ENCODE assay signal across 21 cellular contexts in the genomic region with DNA sequence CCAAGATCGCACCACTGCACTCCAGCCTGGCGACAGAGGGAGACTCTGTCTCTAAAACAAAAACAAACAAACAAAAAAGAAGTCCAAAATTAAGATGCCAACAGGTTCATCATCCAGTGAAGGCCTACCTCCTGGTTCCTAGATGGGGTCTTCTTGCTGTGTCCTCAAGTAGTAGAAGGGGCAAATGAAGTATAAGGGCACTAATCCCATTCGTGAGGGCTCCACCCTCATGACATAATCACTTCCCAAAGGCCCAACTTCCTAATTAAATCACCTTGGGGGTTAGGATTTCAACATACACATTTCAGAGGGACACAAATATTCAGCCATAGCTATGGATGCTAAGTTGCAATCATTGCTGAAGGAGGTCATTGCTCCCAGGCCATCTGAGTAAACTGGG. TPM values are rescaled to one million over a fixed set of nuclear protein-coding genes. Genes with fewer than 3 reads are reported as not detected.
DNase-seq lines count a peak whose midpoint lies in the region; ATAC-seq, FAIRE-seq and TF ChIP-seq lines count a peak whose summit lies in the region.
"Had no signal": no experiment of that assay in that cellular context is flagged by ENCODE, and none has a peak within 500 bp of the region (broad histone marks: within the 10 kb centered on the region; RNA-seq: fewer than 3 reads in every experiment).

No MANE protein-coding gene starts in this region.

- H3K4me3 ChIP-seq in K562 (no peak overlapping the region), endodermal cell (ENCODE audit: low read length) (no peak overlapping the region), SJCRH30 (no peak overlapping the region)
- H3K4me3 ChIP-seq: A549; BLaER1 treated with 17β-estradiol and CSF1 and Interleukin-3, amounts not matched to agents 10 nM and 100 nM had no signal

- H3K27me3 Mint-ChIP-seq in T-helper 17 cell, result no peaks in the 10 kb centered on the region
- H3K27me3 Mint-ChIP-seq in endodermal cell (ENCODE audit: insufficient read depth), result no peaks in the 10 kb centered on the region
- H3K27me3 Mint-ChIP-seq: B cell; CD4-positive, alpha-beta T cell had no signal

- POLR2A ChIA-PET in K562 (lab: Yijun Ruan, JAX), result no interaction called here

- no peaks in the 10 kb centered on the region; the same call in 1 of the 2 replicates for H4K20me1 ChIP-seq in K562 (replicated peaks; ENCODE audit: control insufficient read depth, insufficient read depth, low read length)
- H4K20me1 ChIP-seq: BLaER1 treated with 17β-estradiol and CSF1 and Interleukin-3, amounts not matched to agents 10 nM and 100 nM had no signal

- no peak for TF ChIP-seq CTCF in K562 (IDR thresholded peaks at IDR 0.05 in 2 of 3, conservative IDR thresholded peaks at IDR 0.05 in 1 of 3; ENCODE audit: insufficient read depth in 2 of 3, low read depth in 1 of 3, low read length in 3 of 3)
- no peak for TF ChIP-seq CTCF in endodermal cell (conservative IDR thresholded peaks at IDR 0.05)

- H3K36me3 ChIP-seq in K562 (ENCODE audit: control insufficient read depth, insufficient read depth, low read length) (peaks cover 57% of the 10 kb centered on the region; the same call in 2 of the 3 replicates), endodermal cell (ENCODE audit: control insufficient read depth, insufficient read depth, low read length) (no peaks in the 10 kb centered on the region), SJCRH30 (no peaks in the 10 kb centered on the region)
- H3K36me3 ChIP-seq: BLaER1 treated with 17β-estradiol and CSF1 and Interleukin-3, amounts not matched to agents 10 nM and 100 nM had no signal

- DNase-seq in T-helper 17 cell, result no peak
- DNase-seq in K562 (ENCODE audit: extremely low read depth in 1 of 4, low spot score in 3 of 4), result no peak
- peak; percentile 5 for DNase-seq in endodermal cell
- DNase-seq in SJCRH30, result no peak
- DNase-seq in HUDEP-2 (lab: John Stamatoyannopoulos, UW; ENCODE audit: unreplicated experiment in 76 of 76), result no peak
- DNase-seq: 8988T; AML-193; Caco-2; Calu3; CD4-positive, alpha-beta T cell; CD8-positive, alpha-beta T cell; DMS79 treated with DMSO at 0.1 percent for 48 hours; GF-D8 had no signal

- BruUV-seq in K562 (replicated peaks; lab: Mats Ljungman, UMichigan), result no TSS peak

- H3K9ac ChIP-seq in K562 (ENCODE audit: insufficient read depth in 1 of 2, low read depth in 2 of 2, low read length in 2 of 2) (no peak overlapping the region), endodermal cell (ENCODE audit: extremely low read depth, low read length, poor library complexity, severe bottlenecking) (no peak overlapping the region)
- H3K9ac ChIP-seq: BLaER1 treated with 17β-estradiol and CSF1 and Interleukin-3, amounts not matched to agents 10 nM and 100 nM had no signal

- H3K4me1 ChIP-seq in K562 (replicated peaks in 1 of 2; ENCODE audit: control insufficient read depth in 2 of 2, insufficient read depth in 2 of 2, low read length in 2 of 2) (no peaks in the 10 kb centered on the region; a peak in 1 of 5 replicates), endodermal cell (ENCODE audit: control insufficient read depth, insufficient read depth, low read length) (no peaks in the 10 kb centered on the region), SJCRH30 (no peaks in the 10 kb centered on the region)
- H3K4me1 ChIP-seq: A549; BLaER1 treated with 17β-estradiol and CSF1 and Interleukin-3, amounts not matched to agents 10 nM and 100 nM; Caco-2 had no signal

- CTCF ChIA-PET in K562 (lab: Yijun Ruan, JAX; ENCODE audit: low intra/inter-chr PET ratio), result no interaction called here

- intact Hi-C loops in K562 (cut with micrococcal nuclease), result no loop called here

- FAIRE-seq in K562 (lab: Jason Lieb, UNC), result no peak
- FAIRE-seq: A549, D721Med, G401.6, GM12891, GM19239 had no signal

- peaks cover 7% of the 10 kb centered on the region for H3K9me3 Mint-ChIP-seq in endodermal cell
- H3K9me3 Mint-ChIP-seq: CD4-positive, alpha-beta T cell; CD8-positive, alpha-beta T cell had no signal

- H3K9me3 ChIP-seq in T-helper 17 cell (ENCODE audit: control insufficient read depth, low read length, poor library complexity, severe bottlenecking), result no peaks in the 10 kb centered on the region
- no peaks in the 10 kb centered on the region for H3K9me3 ChIP-seq in K562 (replicated peaks; ENCODE audit: control insufficient read depth, insufficient read depth, low read depth, low read length)
- peaks cover 6% of the 10 kb centered on the region for H3K9me3 ChIP-seq in endodermal cell (ENCODE audit: control insufficient read depth, low read length)
- 0 out of 2 replicates have a peak, but pooled peaks cover 2% of the 10 kb centered on the region for H3K9me3 ChIP-seq in SJCRH30 (replicated peaks)
- H3K9me3 ChIP-seq: A549, Caco-2 had no signal

- H2AFZ ChIP-seq in K562 (ENCODE audit: low read depth, low read length), result no peak overlapping the region

- peaks cover 4% of the 10 kb centered on the region for H3K79me2 ChIP-seq in K562 (ENCODE audit: control insufficient read depth, insufficient read depth, low read length)

- no peak for TF ChIP-seq POLR2A in K562 (conservative IDR thresholded peaks at IDR 0.05)

- ATAC-seq in T-helper 17 cell (no peak), K562 (no peak)
- ATAC-seq: A549; CD8-positive, alpha-beta T cell had no signal

- H3K27me3 ChIP-seq in K562 (ENCODE audit: control insufficient read depth in 2 of 2, insufficient read depth in 2 of 2, low read length in 2 of 2) (no peaks in the 10 kb centered on the region), endodermal cell (ENCODE audit: control insufficient read depth, insufficient read depth, low read length, poor library complexity, severe bottlenecking) (no peaks in the 10 kb centered on the region), SJCRH30 (no peaks in the 10 kb centered on the region)
- H3K27me3 ChIP-seq: BLaER1 treated with 17β-estradiol and CSF1 and Interleukin-3, amounts not matched to agents 10 nM and 100 nM had no signal

- H3K27ac Mint-ChIP-seq in T-helper 17 cell (peak overlapping the region; percentile 51), endodermal cell (no peak overlapping the region)
- H3K27ac Mint-ChIP-seq: B cell; CD4-positive, alpha-beta T cell; CD8-positive, alpha-beta T cell had no signal

- H3K4me2 ChIP-seq in K562 (ENCODE audit: insufficient read depth, low read length), result no peak overlapping the region
- H3K4me2 ChIP-seq: A549; BLaER1 treated with 17β-estradiol and CSF1 and Interleukin-3, amounts not matched to agents 10 nM and 100 nM had no signal

- in situ Hi-C loops in K562 (cut with MboI), result no loop called here

- no peaks in the 10 kb centered on the region for H3K4me1 Mint-ChIP-seq in T-helper 17 cell
- H3K4me1 Mint-ChIP-seq in endodermal cell, result peaks cover 3% of the 10 kb centered on the region
- H3K4me1 Mint-ChIP-seq: B cell had no signal

- WGBS in K562 (ENCODE audit: insufficient coverage, low coverage, missing lambda C conversion rate), result 67% methylated on average over 2 of the region's 3 CpGs
- 80 to 93% methylated on average over 1 to 3 of the region's 3 CpGs for WGBS in endodermal cell (ENCODE audit: insufficient coverage in 1 of 2, insufficient read length in 1 of 2), 2 experiments

- H3K36me3 Mint-ChIP-seq in T-helper 17 cell (ENCODE audit: low read depth), result no peaks in the 10 kb centered on the region
- peaks cover 8% of the 10 kb centered on the region for H3K36me3 Mint-ChIP-seq in endodermal cell (ENCODE audit: low read depth)
- H3K36me3 Mint-ChIP-seq: CD8-positive, alpha-beta T cell had no signal

- no peaks in the 10 kb centered on the region for H3K9me1 ChIP-seq in K562 (ENCODE audit: control insufficient read depth, insufficient read depth, low read length)

- no peak overlapping the region for H3K27ac ChIP-seq in K562 (ENCODE audit: extremely low read depth, low read depth, low read length)
- no peak overlapping the region for H3K27ac ChIP-seq in endodermal cell (ENCODE audit: low read depth, low read length)
- H3K27ac ChIP-seq in SJCRH30, result no peak overlapping the region
- H3K27ac ChIP-seq: A549; BLaER1 treated with 17β-estradiol and CSF1 and Interleukin-3, amounts not matched to agents 10 nM and 100 nM; C4-2B had no signal

- TF ChIP-seq RAD21 in K562 (CRISPR knock-in tag; conservative IDR thresholded peaks at IDR 0.05 in 1 of 2, IDR thresholded peaks at IDR 0.05 in 1 of 2), result no peak

- no peak overlapping the region for H3K4me3 Mint-ChIP-seq in T-helper 17 cell
- no peak overlapping the region for H3K4me3 Mint-ChIP-seq in endodermal cell
- H3K4me3 Mint-ChIP-seq: B cell; CD4-positive, alpha-beta T cell; CD8-positive, alpha-beta T cell had no signal

- TF ChIP-seq EP300 in K562 (IDR thresholded peaks at IDR 0.05; ENCODE audit: low read length), result no peak

RNA-seq across cellular contexts. Expression of a gene that starts 45.8 kb away (rescaled TPM):
- total RNA-seq in T-helper 17 cell (100 to 1,000 TPM; 138 to 150 TPM), K562 (2014; rRNA removed) (54.3 and 65.8 TPM in 2 replicates), K562 (2014; rRNA removed; fragmentation: Illumina TruSeq; extraction: Trizol) (150 and 171 TPM in 2 replicates), K562 (2015; rRNA removed; fragmentation: Illumina TruSeq; extraction: Trizol) (101 and 115 TPM in 2 replicates), K562 (2021) (145 and 157 TPM in 2 replicates), endodermal cell (100 to 1,000 TPM; 192 to 214 TPM)
- total RNA-seq in K562 (2011; cell fraction: chromatin; rRNA removed; ENCODE audit: low replicate concordance), result 25.3 and 87.5 TPM in 2 replicates
- total RNA-seq in K562 (2011; cell fraction: nucleolus; rRNA removed), result 12.5 and 16.1 TPM in 2 replicates
- total RNA-seq in K562 (2011; cell fraction: nucleoplasm; rRNA removed), result 43.8 and 82.4 TPM in 2 replicates
- polyA plus RNA-seq in K562 (2011; rRNA removed) (84.4 and 97.5 TPM in 2 replicates), K562 (2014; fragmentation: Illumina TruSeq; extraction: Trizol) (124 and 158 TPM in 2 replicates), K562 (2014; fragmentation: Nextera tagmentation; extraction: Ambion mirVana) (100 to 1,000 TPM; 151 to 170 TPM), K562 (2014; rRNA removed) (85.3 and 95.5 TPM in 2 replicates)
- 10.5 and 31.2 TPM in 2 replicates for polyA plus RNA-seq in K562 (2011; cell fraction: cytosol; rRNA removed)
- 22.5 and 31.3 TPM in 2 replicates for polyA plus RNA-seq in K562 (2011; cell fraction: nucleus; rRNA removed)
- polyA plus RNA-seq in K562 (2012), result 100 and 136 TPM in 2 replicates
- 54.2 and 67.8 TPM in 2 replicates for polyA minus RNA-seq in K562 (2011; rRNA and poly(A)+ RNA removed)
- 24.1 and 24.5 TPM in 2 replicates for polyA minus RNA-seq in K562 (2011; cell fraction: cytosol; rRNA and poly(A)+ RNA removed)
- polyA minus RNA-seq in K562 (2011; cell fraction: nucleus; rRNA and poly(A)+ RNA removed), result 10.5 and 26.3 TPM in 2 replicates
- 178 TPM for polyA plus RNA-seq in endodermal cell (2013, experiment 1 of 2)
- 151 TPM for polyA plus RNA-seq in endodermal cell (2013, experiment 2 of 2)
- 157 and 182 TPM in 2 replicates for total RNA-seq in SJCRH30 (2014; rRNA removed; shearing (Covaris generic))

RNA-seq across cellular contexts. Expression of a gene that starts 57.2 kb away (rescaled TPM):
- 10 to 100 TPM; 65.2 to 77.2 TPM for total RNA-seq in T-helper 17 cell
- total RNA-seq in K562 (2011; cell fraction: chromatin; rRNA removed; ENCODE audit: low replicate concordance), result 32.5 and 111 TPM in 2 replicates
- total RNA-seq in K562 (2011; cell fraction: nucleolus; rRNA removed), result 22.2 and 32.0 TPM in 2 replicates
- 39.2 and 53.8 TPM in 2 replicates for total RNA-seq in K562 (2011; cell fraction: nucleoplasm; rRNA removed)
- 23.7 and 23.8 TPM in 2 replicates for total RNA-seq in K562 (2014; rRNA removed)
- 26.2 and 28.2 TPM in 2 replicates for total RNA-seq in K562 (2014; rRNA removed; fragmentation: Illumina TruSeq; extraction: Trizol)
- total RNA-seq in K562 (2015; rRNA removed; fragmentation: Illumina TruSeq; extraction: Trizol), result 25.1 and 26.3 TPM in 2 replicates
- total RNA-seq in K562 (2021), result 21.4 and 21.5 TPM in 2 replicates
- polyA plus RNA-seq in K562 (2011; rRNA removed), result 25.3 and 31.9 TPM in 2 replicates
- 6.1 and 8.5 TPM in 2 replicates for polyA plus RNA-seq in K562 (2011; cell fraction: cytosol; rRNA removed)
- polyA plus RNA-seq in K562 (2011; cell fraction: nucleus; rRNA removed), result 17.0 and 18.8 TPM in 2 replicates
- polyA plus RNA-seq in K562 (2012), result 12.9 and 13.6 TPM in 2 replicates
- 18.8 and 20.9 TPM in 2 replicates for polyA plus RNA-seq in K562 (2014; fragmentation: Illumina TruSeq; extraction: Trizol)
- 1 to 10 TPM; 6.2 to 7.2 TPM for polyA plus RNA-seq in K562 (2014; fragmentation: Nextera tagmentation; extraction: Ambion mirVana)
- 15.7 and 16.2 TPM in 2 replicates for polyA plus RNA-seq in K562 (2014; rRNA removed)
- 56.1 and 62.4 TPM in 2 replicates for polyA minus RNA-seq in K562 (2011; rRNA and poly(A)+ RNA removed)
- polyA minus RNA-seq in K562 (2011; cell fraction: cytosol; rRNA and poly(A)+ RNA removed), result 23.7 and 26.0 TPM in 2 replicates
- 26.4 and 30.4 TPM in 2 replicates for polyA minus RNA-seq in K562 (2011; cell fraction: nucleus; rRNA and poly(A)+ RNA removed)
- 10 to 100 TPM; 16.8 to 20.9 TPM for total RNA-seq in endodermal cell
- polyA plus RNA-seq in endodermal cell (2013, experiment 1 of 2), result 15.0 TPM
- 13.6 TPM for polyA plus RNA-seq in endodermal cell (2013, experiment 2 of 2)
- total RNA-seq in SJCRH30 (2014; rRNA removed; shearing (Covaris generic)), result 28.6 and 31.3 TPM in 2 replicates

RNA-seq across cellular contexts. Expression of a gene that starts 58.1 kb away (rescaled TPM):
- 10 to 100 TPM; 27.8 to 29.5 TPM for total RNA-seq in T-helper 17 cell
- total RNA-seq in K562 (2011; cell fraction: chromatin; rRNA removed; ENCODE audit: low replicate concordance), result 10.8 and 31.0 TPM in 2 replicates
- total RNA-seq in K562 (2011; cell fraction: nucleolus; rRNA removed), result 10.3 and 11.6 TPM in 2 replicates
- total RNA-seq in K562 (2011; cell fraction: nucleoplasm; rRNA removed), result 15.8 and 17.3 TPM in 2 replicates
- 39.7 and 50.4 TPM in 2 replicates for total RNA-seq in K562 (2014; rRNA removed)
- 73.5 and 82.5 TPM in 2 replicates for total RNA-seq in K562 (2014; rRNA removed; fragmentation: Illumina TruSeq; extraction: Trizol)
- total RNA-seq in K562 (2015; rRNA removed; fragmentation: Illumina TruSeq; extraction: Trizol), result 58.5 and 62.5 TPM in 2 replicates
- 48.6 and 57.9 TPM in 2 replicates for total RNA-seq in K562 (2021)
- polyA plus RNA-seq in K562 (2011; rRNA removed), result 42.9 and 65.2 TPM in 2 replicates
- polyA plus RNA-seq in K562 (2011; cell fraction: cytosol; rRNA removed), result 26.4 and 33.0 TPM in 2 replicates
- 9.2 and 15.7 TPM in 2 replicates for polyA plus RNA-seq in K562 (2011; cell fraction: nucleus; rRNA removed)
- polyA plus RNA-seq in K562 (2012), result 23.1 and 41.6 TPM in 2 replicates
- 53.5 and 63.9 TPM in 2 replicates for polyA plus RNA-seq in K562 (2014; fragmentation: Illumina TruSeq; extraction: Trizol)
- 100 to 1,000 TPM; 101 to 106 TPM for polyA plus RNA-seq in K562 (2014; fragmentation: Nextera tagmentation; extraction: Ambion mirVana)
- polyA plus RNA-seq in K562 (2014; rRNA removed), result 59.4 and 61.2 TPM in 2 replicates
- polyA minus RNA-seq in K562 (2011; rRNA and poly(A)+ RNA removed), result 39.7 and 41.9 TPM in 2 replicates
- 15.9 and 24.2 TPM in 2 replicates for polyA minus RNA-seq in K562 (2011; cell fraction: cytosol; rRNA and poly(A)+ RNA removed)
- polyA minus RNA-seq in K562 (2011; cell fraction: nucleus; rRNA and poly(A)+ RNA removed), result 8.8 and 18.4 TPM in 2 replicates
- 10 to 100 TPM; 41.4 to 41.8 TPM for total RNA-seq in endodermal cell
- 40.1 TPM for polyA plus RNA-seq in endodermal cell (2013, experiment 1 of 2)
- polyA plus RNA-seq in endodermal cell (2013, experiment 2 of 2), result 42.1 TPM
- total RNA-seq in SJCRH30 (2014; rRNA removed; shearing (Covaris generic)), result 76.7 and 88.6 TPM in 2 replicates
